In genomic region chr2:12397861-12398260, GRCh38 we compare ENCODE assay signal across 14 cellular contexts.
DNase-seq lines count a peak whose midpoint lies in the region; ATAC-seq, FAIRE-seq and TF ChIP-seq lines count a peak whose summit lies in the region.
"Had no signal": no experiment of that assay in that cellular context is flagged by ENCODE, and none has a peak within 500 bp of the region (broad histone marks: within the 10 kb centered on the region; RNA-seq: fewer than 3 reads in every experiment).

No MANE protein-coding gene starts in this region.

- no peak for TF ChIP-seq POLR2A in transverse colon (IDR thresholded peaks at IDR 0.05)

- no peak for FAIRE-seq in frontal cortex (lab: Jason Lieb, UNC)
- FAIRE-seq: D721Med, kidney had no signal

- no peak overlapping the region for H2BK120ac ChIP-seq in mesenchymal stem cell (ENCODE audit: low read depth, low read length)

- H2BK12ac ChIP-seq in mesenchymal stem cell (ENCODE audit: low read length in 2 of 2): no peak overlapping the region

- H3K27me3 ChIP-seq in GM06990 (replicated peaks; ENCODE audit: control insufficient read depth, insufficient read depth, low read length) (no peaks in the 10 kb centered on the region), mesenchymal stem cell (ENCODE audit: control insufficient read depth in 1 of 2, insufficient read depth in 1 of 2, low read length in 2 of 2) (no peaks in the 10 kb centered on the region), H7 (ENCODE audit: control insufficient read depth, insufficient read depth, low read length) (no peaks in the 10 kb centered on the region), transverse colon (no peaks in the 10 kb centered on the region)
- H3K27me3 ChIP-seq: neutrophil had no signal

- H3K36me3 ChIP-seq in GM06990 (ENCODE audit: control insufficient read depth, insufficient read depth, low read length): no peaks in the 10 kb centered on the region
- no peaks in the 10 kb centered on the region for H3K36me3 ChIP-seq in mesenchymal stem cell (ENCODE audit: control insufficient read depth in 1 of 2, insufficient read depth in 2 of 2, low read depth in 1 of 2, low read length in 2 of 2)
- H3K36me3 ChIP-seq in H7 (replicated peaks; ENCODE audit: control insufficient read depth, insufficient read depth, low read length): no peaks in the 10 kb centered on the region
- no peaks in the 10 kb centered on the region for H3K36me3 ChIP-seq in transverse colon
- H3K36me3 ChIP-seq: neutrophil had no signal

- TF ChIP-seq CTCF in GM06990 (IDR thresholded peaks at IDR 0.05; ENCODE audit: insufficient read depth, low read length, poor library complexity, severe bottlenecking): no peak
- no peak for TF ChIP-seq CTCF in transverse colon (IDR thresholded peaks at IDR 0.05)

- H3K4ac ChIP-seq in mesenchymal stem cell (ENCODE audit: low read depth in 1 of 2, low read length in 2 of 2): no peak overlapping the region

- H3K27ac ChIP-seq in mesenchymal stem cell (ENCODE audit: low read length, poor library complexity, severe bottlenecking) (no peak overlapping the region), transverse colon (no peak overlapping the region)
- H3K27ac ChIP-seq: neutrophil had no signal

- H3K4me2 ChIP-seq in mesenchymal stem cell (ENCODE audit: low read length, poor library complexity, severe bottlenecking): no peak overlapping the region

- WGBS in mesenchymal stem cell: 73% methylated on average over 9 of the region's 9 CpGs
- 71 to 85% methylated on average over 6 to 9 of the region's 9 CpGs for whole genome bisulfite sequencing in transverse colon (ENCODE audit: low coverage in 1 of 2), 2 donors

- no peaks in the 10 kb centered on the region for H3K4me1 ChIP-seq in mesenchymal stem cell (ENCODE audit: control insufficient read depth, insufficient read depth, low read depth, low read length)
- H3K4me1 ChIP-seq in transverse colon: no peaks in the 10 kb centered on the region

- no peak overlapping the region for H3K9ac ChIP-seq in mesenchymal stem cell (ENCODE audit: low read length)

- in situ Hi-C loops in transverse colon (cut with MboI; ENCODE audit: low pct_ligation_motif_present in 1 of 4, low pct_unique_long_range_greater_than_20kb in 1 of 4, low sequenced_read_pairs in 3 of 4): loop anchor here in 1 of 4 donors (25.0 kb wide), 1 partner anchor 561 kb away; no protein-coding TSS in a partner anchor

- no peak overlapping the region for H3K4me3 ChIP-seq in GM06990 (replicated peaks; ENCODE audit: low read depth, low read length)
- H3K4me3 ChIP-seq in mesenchymal stem cell (ENCODE audit: insufficient read depth in 1 of 2, low read depth in 1 of 2, low read length in 2 of 2): no peak overlapping the region
- no peak overlapping the region for H3K4me3 ChIP-seq in H7 (ENCODE audit: insufficient read depth, low read depth, low read length)
- H3K4me3 ChIP-seq in transverse colon: no peak overlapping the region

- ATAC-seq in HG02610 (IDR thresholded peaks at IDR 0.05; ENCODE audit: unreplicated experiment): peak; percentile 80

- no peak overlapping the region for H2BK5ac ChIP-seq in mesenchymal stem cell (ENCODE audit: low read depth, low read length, poor library complexity, severe bottlenecking)

- H4K91ac ChIP-seq in mesenchymal stem cell (ENCODE audit: low read length): no peak overlapping the region

- DNase-seq in GM06990 (ENCODE audit: extremely low read depth, insufficient read length): peak; percentile 22
- peak; percentile 87 for DNase-seq in RPMI7951 (ENCODE audit: low read depth)
- no peak for DNase-seq in mesenchymal stem cell
- no peak for DNase-seq in epidermal melanocyte (ENCODE audit: insufficient read length, low spot score)
- no peak for DNase-seq in H7
- DNase-seq in transverse colon: no peak
- no peak for DNase-seq in frontal cortex (ENCODE audit: low spot score in 2 of 2)
- DNase-seq: activated CD4-positive, CD25-positive, alpha-beta regulatory T cell treated with anti-CD3 and anti-CD28 coated beads, Interleukin-2, amount 50 U/mL, for 72 hours; IMR-90; kidney; NCI-H2029 had no signal

- H4K8ac ChIP-seq in mesenchymal stem cell (ENCODE audit: low read length): peak overlapping the region; percentile 78

- H3K9me3 ChIP-seq in mesenchymal stem cell (ENCODE audit: control insufficient read depth, low read length) (peaks cover 1% of the 10 kb centered on the region), transverse colon (no peaks in the 10 kb centered on the region)
- H3K9me3 ChIP-seq: neutrophil had no signal

- no peak overlapping the region for H2BK15ac ChIP-seq in mesenchymal stem cell (ENCODE audit: low read depth, poor library complexity, severe bottlenecking)

- intact Hi-C loops in transverse colon (cut with DNase I; ENCODE audit: low total_unique reads): no loop called here

- H3K14ac ChIP-seq in mesenchymal stem cell (ENCODE audit: low read length in 2 of 2): no peak overlapping the region

- no peak for TF ChIP-seq EP300 in transverse colon (IDR thresholded peaks at IDR 0.05; ENCODE audit: low read depth)

- no peak overlapping the region for H2AFZ ChIP-seq in mesenchymal stem cell (ENCODE audit: low read depth, low read length)

- no peak overlapping the region for H2AK5ac ChIP-seq in mesenchymal stem cell (ENCODE audit: low read length, severe bottlenecking)

- no peaks in the 10 kb centered on the region for H3K79me1 ChIP-seq in mesenchymal stem cell (replicated peaks; ENCODE audit: low read length, poor library complexity, severe bottlenecking)

- H3K18ac ChIP-seq in mesenchymal stem cell (ENCODE audit: low read depth in 1 of 2, low read length in 2 of 2): no peak overlapping the region

- no peak overlapping the region for H3K23ac ChIP-seq in mesenchymal stem cell (ENCODE audit: low read length in 2 of 2)

Comparison
In these comparisons a context has a peak if more than half of its experiments do, and no peak if none do; other contexts are left out.
1. DNase-seq: peak in GM06990 (single experiment) and RPMI7951 (single experiment); none in mesenchymal stem cell (single experiment), epidermal melanocyte (single experiment), H7 (single experiment), transverse colon (single experiment) and frontal cortex (0 of 2).